1 cellular context compared by ENCODE assay signal in the genomic region with DNA sequence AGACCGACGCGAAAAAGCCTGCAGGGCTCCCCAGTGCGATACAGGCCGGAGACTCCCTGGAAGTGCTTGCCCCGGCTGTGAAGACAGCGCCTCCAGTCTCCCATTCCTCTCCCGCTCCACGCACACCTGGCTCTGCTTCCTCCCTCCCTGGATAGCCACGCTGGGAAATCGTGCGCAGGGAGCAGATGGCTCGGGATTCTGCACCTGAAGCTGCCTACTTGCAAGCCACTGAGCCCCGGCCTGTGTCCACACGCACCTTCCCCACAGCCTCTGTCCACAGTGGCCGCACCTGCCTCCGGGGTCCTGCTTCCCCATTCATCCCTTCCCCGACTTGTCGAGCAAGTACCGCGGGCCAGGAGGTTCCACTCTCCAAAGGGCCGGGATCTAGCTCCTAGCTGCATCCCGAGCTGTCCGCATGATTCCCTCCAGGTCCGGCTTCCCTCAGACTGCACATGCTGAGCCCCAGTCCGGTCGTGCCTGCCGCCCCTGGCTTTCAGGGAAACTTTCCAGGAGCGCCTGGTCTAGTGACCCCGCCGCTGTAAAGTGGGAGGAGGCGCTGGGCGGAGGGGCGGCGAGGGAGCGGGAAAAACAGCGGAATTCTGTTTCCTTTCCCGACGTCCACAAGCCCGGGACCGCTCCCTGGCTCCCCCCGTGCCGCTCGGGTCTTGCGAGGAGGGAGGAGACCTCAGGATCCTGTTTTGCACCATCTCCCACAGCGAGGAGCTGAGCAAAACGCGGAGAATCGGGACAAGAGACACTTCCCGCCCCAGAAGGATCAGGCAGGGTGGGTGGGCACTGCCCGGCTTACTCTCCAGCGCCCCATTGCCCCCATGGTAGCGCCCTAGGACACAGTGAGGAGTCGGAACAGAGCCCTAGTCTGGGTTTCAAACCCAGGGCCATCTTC.
TF ChIP-seq lines count a peak whose summit lies in the region.

No MANE protein-coding gene starts in this region.

TF ChIP-seq in IMR-90, 13 proteins besides CTCF, POLR2A, EP300 and RAD21:
- TF ChIP-seq USF2 (IDR thresholded peaks at IDR 0.05; ENCODE audit: low read depth, low read length) (no peak), RCOR1 (IDR thresholded peaks at IDR 0.05; ENCODE audit: insufficient replicate concordance, low read length) (no peak), FOS (IDR thresholded peaks at IDR 0.05; ENCODE audit: low read depth, low read length) (no peak), MAZ (IDR thresholded peaks at IDR 0.05; ENCODE audit: borderline replicate concordance, low read depth, low read length) (no peak)
